26 cellular contexts compared by ENCODE assay signal in genomic region chr5:138841531-138841930, GRCh38. TPM values are rescaled to one million over a fixed set of nuclear protein-coding genes. Genes with fewer than 3 reads are reported as not detected.
"Had no signal": no experiment of that assay in that cellular context is flagged by ENCODE, and none has a peak within 500 bp of the region (broad histone marks: within the 10 kb centered on the region; RNA-seq: fewer than 3 reads in every experiment).

No MANE protein-coding gene starts in this region.

- ATAC-seq: natural killer cell; right lobe of liver; stimulated activated memory B cell treated with anti-CD40 and anti-IgM and Interleukin-4, amounts not matched to agents 10 μg/mL and 1 μg/mL and 100 μg/mL, for 72 hours; stimulated activated naive CD8-positive, alpha-beta T cell treated with anti-CD3 and anti-CD28 coated beads, Interleukin-15, amount 100 ng/mL, for 72 hours had no signal

- DNase-seq: islet precursor cell; left ventricle myocardium inferior; mesendoderm; naive B cell; natural killer cell; nephron progenitor cell; occipital lobe; right lobe of liver; stimulated activated CD4-positive, alpha-beta T cell treated with anti-CD3 and anti-CD28 coated beads, Interleukin-1b, Interleukin-23, amount 100 ng/mL, for 48 hours; stimulated activated CD4-positive, alpha-beta T cell treated with anti-CD3 and anti-CD28 coated beads, Interleukin-2, amount 100 ng/mL, for 48 hours; stimulated activated CD4-positive, alpha-beta T cell treated with anti-CD3 and anti-CD28 coated beads, Interleukin-4, amount 100 ng/mL, for 4 hours; stimulated activated CD8-positive, alpha-beta memory T cell treated with anti-CD3 and anti-CD28 coated beads, Interleukin-4, amount 100 ng/mL, for 48 hours; stimulated activated naive CD4-positive, alpha-beta T cell treated with Interleukin-2 at 50 U/mL for 16 hours; stimulated activated naive CD8-positive, alpha-beta T cell treated with anti-CD3 and anti-CD28 coated beads, Interleukin-15, amount 100 ng/mL, for 72 hours; substantia nigra; upper lobe of left lung had no signal

- H3K27me3 ChIP-seq: neural progenitor cell, neutrophil, right atrium auricular region, right lobe of liver, tibial nerve, upper lobe of left lung, vagina had no signal

- H3K9ac ChIP-seq: neural progenitor cell, parathyroid adenoma had no signal

- H3K27ac ChIP-seq: neural progenitor cell, neutrophil, parathyroid adenoma, right atrium auricular region, right lobe of liver, tibial nerve, upper lobe of left lung, vagina had no signal

- H3K9me3 ChIP-seq: left ventricle myocardium inferior, neutrophil, right atrium auricular region, right lobe of liver, tibial nerve, upper lobe of left lung, vagina had no signal

- H3K4me3 ChIP-seq: left ventricle myocardium inferior, lung, neural progenitor cell, right atrium auricular region, right lobe of liver, smooth muscle cell, tibial nerve, upper lobe of left lung, vagina had no signal

- H3K36me3 ChIP-seq: left ventricle myocardium inferior, neural progenitor cell, neutrophil, right atrium auricular region, right lobe of liver, tibial nerve, upper lobe of left lung, vagina had no signal

RNA-seq across cellular contexts. Expression of gene LRRTM2, which starts 33.6 kb away (rescaled TPM):
- total RNA-seq: left ventricle myocardium inferior, osteocyte, right atrium auricular region had no signal
